1 cellular context compared by ENCODE assay signal in genomic region chr12:120099738-120100137, GRCh38.
TF ChIP-seq lines count a peak whose summit lies in the region.

No MANE protein-coding gene starts in this region.

TF ChIP-seq in H1, 55 proteins besides CTCF, POLR2A, EP300 and RAD21:
- no peak for TF ChIP-seq YY1 (IDR thresholded peaks at IDR 0.05; ENCODE audit: low read depth, low read length)
- TF ChIP-seq MAX (IDR thresholded peaks at IDR 0.05), result no peak
- no peak for TF ChIP-seq E2F6 (IDR thresholded peaks at IDR 0.05)
- no peak for TF ChIP-seq RFX5 (IDR thresholded peaks at IDR 0.05; ENCODE audit: borderline replicate concordance, low read depth, low read length)
- TF ChIP-seq SP2 (IDR thresholded peaks at IDR 0.05; ENCODE audit: low read length), result no peak
- no peak for TF ChIP-seq ASH2L (IDR thresholded peaks at IDR 0.05; ENCODE audit: low read length)
- TF ChIP-seq TEAD4 (IDR thresholded peaks at IDR 0.05; ENCODE audit: low read depth, low read length), result no peak
- no peak for TF ChIP-seq HDAC6 (IDR thresholded peaks at IDR 0.05; ENCODE audit: low read depth, low read length)
- no peak for TF ChIP-seq RBBP5 (IDR thresholded peaks at IDR 0.05; ENCODE audit: borderline replicate concordance, low read depth, low read length)
- TF ChIP-seq NANOG (IDR thresholded peaks at IDR 0.05; ENCODE audit: insufficient read depth, low read depth, low read length, poor library complexity, severe bottlenecking), result no peak
- no peak for TF ChIP-seq CTBP2 (IDR thresholded peaks at IDR 0.05; ENCODE audit: borderline replicate concordance, insufficient read depth, insufficient read length, low read length)
- no peak for TF ChIP-seq CHD1 (IDR thresholded peaks at IDR 0.05; ENCODE audit: low read depth, low read length)
- TF ChIP-seq TAF7 (optimal IDR thresholded peaks at IDR 0.05; ENCODE audit: borderline replicate concordance, low read depth, low read length), result no peak
- no peak for TF ChIP-seq RNF2 (IDR thresholded peaks at IDR 0.05; ENCODE audit: borderline replicate concordance, low read depth, low read length, missing control alignments, poor library complexity, severe bottlenecking)
- TF ChIP-seq POLR2AphosphoS5 (IDR thresholded peaks at IDR 0.05; ENCODE audit: low read depth, low read length), result no peak
